ENCODE assay signal across 8 cellular contexts in genomic region chr7:150276132-150276695, GRCh38. TPM values are rescaled to one million over a fixed set of nuclear protein-coding genes. Genes with fewer than 3 reads are reported as not detected.
DNase-seq lines count a peak whose midpoint lies in the region; ATAC-seq and TF ChIP-seq lines count a peak whose summit lies in the region.
"Not testable (repeated sequence)": the region's sequence is repeated elsewhere in the genome, so short reads cannot be mapped to it uniquely, and the experiment has no call there.

No MANE protein-coding gene starts in this region.

- H3K9ac ChIP-seq in mesendoderm (ENCODE audit: low read length) = not testable (repeated sequence)

- H3K27ac ChIP-seq in mesendoderm (ENCODE audit: low read depth, low read length) = not testable (repeated sequence)

- not testable (repeated sequence) for H3K36me3 ChIP-seq in mesendoderm (ENCODE audit: control insufficient read depth, insufficient read depth, low read length)

- H3K56ac ChIP-seq in mesendoderm (ENCODE audit: low read length) = not testable (repeated sequence)

- H3K4me1 Mint-ChIP-seq in Calu3 (ENCODE audit: low read depth, unreplicated experiment); activated naive CD8-positive, alpha-beta T cell treated with anti-CD3 and anti-CD28 coated beads, Interleukin-2, amount 10 ng/mL, durations not matched to agents 7 days and 5 days: not testable (repeated sequence)

- H2BK120ac ChIP-seq in mesendoderm (ENCODE audit: low read depth, low read length) = not testable (repeated sequence)

- CTCF ChIA-PET in Calu3 (lab: Charles Lee) = not testable (repeated sequence)

- DNase-seq in Calu3 (peak; percentile 36), MV-4-11 (lab: John Stamatoyannopoulos, UW) (peak; percentile 3), RPMI8226 (peak; percentile 51), fibroblast of peridontal ligament (ENCODE audit: extremely low read depth) (peak; percentile 29), mesendoderm (peak; percentile 25), superior temporal gyrus (ENCODE audit: extremely low spot score) (peak; percentile 75)
- not testable (repeated sequence) for DNase-seq in activated naive CD8-positive, alpha-beta T cell treated with anti-CD3 and anti-CD28 coated beads, Interleukin-2, amount 10 ng/mL, durations not matched to agents 7 days and 5 days

- not testable (repeated sequence) for H4K5ac ChIP-seq in mesendoderm (ENCODE audit: low read length)

- not testable (repeated sequence) for H3K4me3 ChIP-seq in mesendoderm (ENCODE audit: low read length)

- not testable (repeated sequence) for H3K27me3 Mint-ChIP-seq in Calu3 (ENCODE audit: unreplicated experiment); activated naive CD8-positive, alpha-beta T cell treated with anti-CD3 and anti-CD28 coated beads, Interleukin-2, amount 10 ng/mL, durations not matched to agents 7 days and 5 days

- not testable (repeated sequence) for H3K4me3 Mint-ChIP-seq in Calu3 (ENCODE audit: low read depth, unreplicated experiment); activated naive CD8-positive, alpha-beta T cell treated with anti-CD3 and anti-CD28 coated beads, Interleukin-2, amount 10 ng/mL, durations not matched to agents 7 days and 5 days

- not testable (repeated sequence) for H3K23ac ChIP-seq in mesendoderm (ENCODE audit: low read length)

- H2BK15ac ChIP-seq in mesendoderm (replicated peaks; ENCODE audit: low read depth) = not testable (repeated sequence)

- not testable (repeated sequence) for BruUV-seq in Calu3 (replicated peaks; lab: Mats Ljungman, UMichigan)

- intact Hi-C loops in Calu3 (cut with micrococcal nuclease; ENCODE audit: unreplicated experiment) = loop anchor here (2.0 to 5.0 kb wide), 2 partner anchors 219 to 393 kb away; no protein-coding TSS in a partner anchor

- not testable (repeated sequence) for H3K9me3 Mint-ChIP-seq in Calu3 (ENCODE audit: low read depth, unreplicated experiment); activated naive CD8-positive, alpha-beta T cell treated with anti-CD3 and anti-CD28 coated beads, Interleukin-2, amount 10 ng/mL, durations not matched to agents 7 days and 5 days

- not testable (repeated sequence) for H4K8ac ChIP-seq in mesendoderm (ENCODE audit: low read depth, low read length)

- peak; percentile 62 for ATAC-seq in GM21723 (IDR thresholded peaks at IDR 0.05; ENCODE audit: unreplicated experiment)
- peak; percentile 66 for ATAC-seq in activated naive CD8-positive, alpha-beta T cell treated with anti-CD3 and anti-CD28 coated beads, Interleukin-2, amount 10 ng/mL, durations not matched to agents 7 days and 5 days (ENCODE audit: low read depth)

- H3K18ac ChIP-seq in mesendoderm (ENCODE audit: low read length) = not testable (repeated sequence)

- TF ChIP-seq CTCF in Calu3 (IDR thresholded peaks at IDR 0.05; ENCODE audit: unreplicated experiment) = peak; percentile 72

- not testable (repeated sequence) for H3K79me1 ChIP-seq in mesendoderm (ENCODE audit: low read length)

- H3K27me3 ChIP-seq in mesendoderm (ENCODE audit: insufficient read depth, low read length, poor library complexity) = not testable (repeated sequence)

- H3K4me1 ChIP-seq in mesendoderm (ENCODE audit: control insufficient read depth, low read depth, low read length) = not testable (repeated sequence)

- H3K4me2 ChIP-seq in mesendoderm (ENCODE audit: low read length) = not testable (repeated sequence)

- POLR2A ChIA-PET in activated naive CD8-positive, alpha-beta T cell treated with anti-CD3 and anti-CD28 coated beads, Interleukin-2, amount 10 ng/mL, durations not matched to agents 7 days and 5 days (lab: Charles Lee) = not testable (repeated sequence)

- not testable (repeated sequence) for H3K4ac ChIP-seq in mesendoderm (ENCODE audit: low read depth, low read length)

- H3K79me2 ChIP-seq in mesendoderm (ENCODE audit: control insufficient read depth, insufficient read depth, low read length) = not testable (repeated sequence)

- H2AK5ac ChIP-seq in mesendoderm (ENCODE audit: low read length) = not testable (repeated sequence)

- no CpG with 5 or more reads among the region's 6 CpGs for WGBS in mesendoderm (ENCODE audit: extremely low coverage, insufficient coverage, low lambda C conversion rate)

- H2BK5ac ChIP-seq in mesendoderm (ENCODE audit: low read length) = not testable (repeated sequence)

- not testable (repeated sequence) for H3K36me3 Mint-ChIP-seq in Calu3 (ENCODE audit: insufficient read depth, unreplicated experiment); activated naive CD8-positive, alpha-beta T cell treated with anti-CD3 and anti-CD28 coated beads, Interleukin-2, amount 10 ng/mL, durations not matched to agents 7 days and 5 days

- H3K27ac Mint-ChIP-seq in Calu3 (ENCODE audit: unreplicated experiment); activated naive CD8-positive, alpha-beta T cell treated with anti-CD3 and anti-CD28 coated beads, Interleukin-2, amount 10 ng/mL, durations not matched to agents 7 days and 5 days: not testable (repeated sequence)

RNA-seq across cellular contexts. Expression of gene LRRC61, which starts 46.9 kb away (rescaled TPM):
- total RNA-seq in Calu3 (2022) = 14.6 and 22.5 TPM in 2 replicates
- 10 to 100 TPM; 16.6 to 17.2 TPM for total RNA-seq in activated naive CD8-positive, alpha-beta T cell treated with anti-CD3 and anti-CD28 coated beads, Interleukin-2, amount 10 ng/mL, durations not matched to agents 7 days and 5 days
- 0.42 TPM for polyA plus RNA-seq in mesendoderm (2013, experiment 1 of 2)
- 0.27 TPM for polyA plus RNA-seq in mesendoderm (2013, experiment 2 of 2)

RNA-seq across cellular contexts. Expression of gene ACTR3C, which starts 47.1 kb away (rescaled TPM):
- 22.8 and 26.0 TPM in 2 replicates for total RNA-seq in Calu3 (2022)
- total RNA-seq in activated naive CD8-positive, alpha-beta T cell treated with anti-CD3 and anti-CD28 coated beads, Interleukin-2, amount 10 ng/mL, durations not matched to agents 7 days and 5 days = 1 to 10 TPM; 6.4 to 7.0 TPM
- not detected for polyA plus RNA-seq in mesendoderm (2013, experiment 1 of 2)
- polyA plus RNA-seq in mesendoderm (2013, experiment 2 of 2) = 0.06 TPM
